Comparison of ENCODE assay signal across 12 cellular contexts in the genomic region with DNA sequence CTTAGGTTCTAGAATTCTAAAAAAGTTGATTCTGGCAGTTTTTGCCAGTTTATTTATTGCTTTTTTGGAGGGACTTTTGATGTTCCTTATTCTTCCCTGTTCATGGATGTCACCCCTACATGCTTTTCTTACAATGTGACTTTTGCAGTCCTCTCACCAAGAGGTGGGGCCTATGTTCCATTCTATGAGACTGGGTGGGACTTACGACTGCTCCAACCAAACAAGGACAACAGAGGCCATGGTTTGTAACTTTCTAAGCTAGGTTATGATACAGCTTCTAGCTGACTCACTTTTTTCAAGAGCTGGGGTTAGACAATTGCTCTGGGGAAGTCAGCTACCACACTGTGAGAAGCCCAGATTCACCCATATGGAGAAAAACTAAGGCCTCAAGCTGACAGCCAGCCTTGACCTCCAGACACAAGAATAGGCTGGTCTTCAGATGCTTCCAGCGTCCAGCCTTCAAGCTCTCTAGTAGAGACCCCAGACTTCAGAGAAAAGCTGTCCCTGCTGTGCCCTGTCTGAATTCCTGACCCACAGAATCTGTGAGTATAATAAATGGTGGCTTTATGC. TPM values are rescaled to one million over a fixed set of nuclear protein-coding genes. Genes with fewer than 3 reads are reported as not detected.
DNase-seq lines count a peak whose midpoint lies in the region; ATAC-seq and TF ChIP-seq lines count a peak whose summit lies in the region.
"Had no signal": no experiment of that assay in that cellular context is flagged by ENCODE, and none has a peak within 500 bp of the region (broad histone marks: within the 10 kb centered on the region; RNA-seq: fewer than 3 reads in every experiment).

No MANE protein-coding gene starts in this region.

- no peak for TF ChIP-seq POLR2A in testis (IDR thresholded peaks at IDR 0.05)

- H3K9me3 Mint-ChIP-seq in MCF 10A (ENCODE audit: unreplicated experiment) = no peaks in the 10 kb centered on the region

- CTCF ChIA-PET in mammary epithelial cell (lab: Charles Lee; ENCODE audit: low non-redundant PET) = interaction anchor here (0.6 kb wide), 1 partner anchor 10 kb away, joined by 3 read pairs; no protein-coding TSS in a partner anchor
- CTCF ChIA-PET in MCF 10A (lab: Yijun Ruan, JAX) = interaction anchor here (0.7 to 2.5 kb wide), 4 partner anchors 21 to 332 kb away, joined by 3 to 9 read pairs (median 4); no protein-coding TSS in a partner anchor

- H3K36me3 Mint-ChIP-seq in MCF 10A (ENCODE audit: insufficient read depth, unreplicated experiment) = peaks cover 30% of the 10 kb centered on the region
- H3K36me3 Mint-ChIP-seq in T-helper 17 cell (ENCODE audit: low read depth) = peaks cover 6% of the 10 kb centered on the region

- H3K27ac ChIP-seq in mammary epithelial cell (ENCODE audit: insufficient read depth, low read depth, low read length) (no peak overlapping the region), testis (peak overlapping the region in 1 of 2 donors; percentile 60)
- H3K27ac ChIP-seq: uterus had no signal

- POLR2A ChIA-PET in MCF 10A (lab: Yijun Ruan, JAX) = interaction anchor here (1.0 kb wide), 1 partner anchor 16 kb away, joined by 3 read pairs; no protein-coding TSS in a partner anchor

- H2AFZ ChIP-seq in mammary epithelial cell (ENCODE audit: low read depth, low read length) = no peak overlapping the region

- DNase-seq in mammary epithelial cell (peak; percentile 6), MCF 10A (ENCODE audit: unreplicated experiment) (no peak), amniotic epithelial cell (ENCODE audit: low read depth) (peak; percentile 43), inferior parietal cortex (ENCODE audit: extremely low spot score) (peak; percentile 29), testis (peak; percentile 41), T-helper 17 cell (no peak)
- DNase-seq: NCI-H1048; SIG-M5; stimulated activated CD4-positive, alpha-beta T cell treated with anti-CD3 and anti-CD28 coated beads, Interleukin-4, amount 100 ng/mL, for 24 hours; uterus had no signal

- in situ Hi-C loops in mammary epithelial cell (cut with MboI; ENCODE audit: low sequenced_read_pairs in 2 of 2) = loop anchor here (10.0 to 25.0 kb wide), 2 partner anchors 275 to 342 kb away; no protein-coding TSS in a partner anchor

- H3K79me2 ChIP-seq in mammary epithelial cell (ENCODE audit: insufficient read depth, low read length) = no peaks in the 10 kb centered on the region

- H3K4me3 Mint-ChIP-seq in MCF 10A (ENCODE audit: unreplicated experiment) (no peak overlapping the region), T-helper 17 cell (no peak overlapping the region)

- TF ChIP-seq CTCF in mammary epithelial cell (conservative IDR thresholded peaks at IDR 0.05 in 1 of 2, IDR thresholded peaks at IDR 0.05 in 1 of 2; ENCODE audit: extremely low read depth in 1 of 2, insufficient read depth in 1 of 2, low read depth in 1 of 2, low read length in 2 of 2) (no peak), MCF 10A (IDR thresholded peaks at IDR 0.05; ENCODE audit: unreplicated experiment) (no peak), testis (IDR thresholded peaks at IDR 0.05) (no peak)

- H3K4me3 ChIP-seq in mammary epithelial cell (replicated peaks in 1 of 3; ENCODE audit: insufficient read depth in 1 of 3, low read depth in 2 of 3, low read length in 3 of 3) (no peak overlapping the region), testis (no peak overlapping the region)
- H3K4me3 ChIP-seq: uterus had no signal

- H3K27ac Mint-ChIP-seq in MCF 10A (ENCODE audit: low read depth, unreplicated experiment) (no peak overlapping the region), T-helper 17 cell (no peak overlapping the region)

- H3K27me3 ChIP-seq in mammary epithelial cell (ENCODE audit: insufficient read depth, low read length) (no peaks in the 10 kb centered on the region), testis (no peaks in the 10 kb centered on the region)
- H3K27me3 ChIP-seq: uterus had no signal

- H3K9ac ChIP-seq in mammary epithelial cell (ENCODE audit: insufficient read depth, low read length) = no peak overlapping the region

- dilution Hi-C loops in mammary epithelial cell (cut with HindIII; ENCODE audit: low sequenced_read_pairs) = no loop called here

- intact Hi-C loops in mammary epithelial cell (cut with micrococcal nuclease) (loop anchor here (10.0 kb wide), 1 partner anchor 365 kb away; no protein-coding TSS in a partner anchor), MCF 10A (cut with micrococcal nuclease) (loop anchor here (10.0 kb wide), 2 partner anchors 545 to 815 kb away; partner anchors contain the start of genes COQ2 and LIN54), testis (cut with DNase I; ENCODE audit: low total_unique reads) (loop anchor here (10.0 kb wide), 1 partner anchor 275 kb away; no protein-coding TSS in a partner anchor)

- BruUV-seq in mammary epithelial cell (replicated peaks; lab: Mats Ljungman, UMichigan) (no TSS peak), MCF 10A (replicated peaks; lab: Mats Ljungman, UMichigan) (no TSS peak)

- H3K9me3 ChIP-seq in mammary epithelial cell (replicated peaks; ENCODE audit: insufficient read depth, low read length) = no peaks in the 10 kb centered on the region
- H3K9me3 ChIP-seq in testis = no peaks in the 10 kb centered on the region
- no peaks in the 10 kb centered on the region for H3K9me3 ChIP-seq in T-helper 17 cell (ENCODE audit: control insufficient read depth, low read length, poor library complexity, severe bottlenecking)
- H3K9me3 ChIP-seq: uterus had no signal

- H3K4me2 ChIP-seq in mammary epithelial cell (ENCODE audit: insufficient read depth, low read depth, low read length) = no peak overlapping the region

- no peak for ATAC-seq in T-helper 17 cell
- no peak for ATAC-seq in GM21360 (IDR thresholded peaks at IDR 0.05; ENCODE audit: unreplicated experiment)
- ATAC-seq in GM21423 (IDR thresholded peaks at IDR 0.05; ENCODE audit: unreplicated experiment) = no peak

- 84% methylated on average over 2 of the region's 2 CpGs for WGBS in mammary epithelial cell (ENCODE audit: low coverage, missing lambda C conversion rate)
- 42 to 52% methylated on average over 2 of the region's 2 CpGs for WGBS in testis, 2 donors

- no peaks in the 10 kb centered on the region for H3K4me1 ChIP-seq in mammary epithelial cell (ENCODE audit: insufficient read depth, low read length)
- peaks cover 10% of the 10 kb centered on the region for H3K4me1 ChIP-seq in testis
- H3K4me1 ChIP-seq: uterus had no signal

- no peaks in the 10 kb centered on the region for H4K20me1 ChIP-seq in mammary epithelial cell (ENCODE audit: insufficient read depth, low read length)

- no peaks in the 10 kb centered on the region for H3K27me3 Mint-ChIP-seq in MCF 10A (ENCODE audit: insufficient read depth, unreplicated experiment)
- H3K27me3 Mint-ChIP-seq in T-helper 17 cell = no peaks in the 10 kb centered on the region

- H3K36me3 ChIP-seq in mammary epithelial cell (ENCODE audit: insufficient read depth, low read length) (no peaks in the 10 kb centered on the region), testis (ENCODE audit: low read depth, missing control alignments) (no peaks in the 10 kb centered on the region)
- H3K36me3 ChIP-seq: uterus had no signal

- H3K4me1 Mint-ChIP-seq in MCF 10A (ENCODE audit: insufficient read depth, unreplicated experiment) (no peaks in the 10 kb centered on the region), T-helper 17 cell (peaks cover 5% of the 10 kb centered on the region)

RNA-seq across cellular contexts. Expression of gene ENOPH1, which starts 39.5 kb away (rescaled TPM):
- total RNA-seq in mammary epithelial cell (10 to 100 TPM; 37.7 to 40.5 TPM), MCF 10A (2022) (23.9 and 36.0 TPM in 2 replicates), testis (10 to 100 TPM; 13.9 to 20.8 TPM), T-helper 17 cell (10 to 100 TPM; 18.3 to 22.4 TPM)
- polyA plus RNA-seq in mammary epithelial cell (16.5 TPM), testis (ENCODE audit: insufficient read depth, low read depth, low replicate concordance) (19.9 TPM)
- 8.5 TPM for polyA minus RNA-seq in mammary epithelial cell

RNA-seq across cellular contexts. Expression of gene HNRNPDL, which starts 39.6 kb away (rescaled TPM):
- 100 to 1,000 TPM in 1 of 2 donors, 10 to 100 TPM in 1; 81.2 to 256 TPM for total RNA-seq in mammary epithelial cell
- 141 TPM for polyA plus RNA-seq in mammary epithelial cell
- polyA minus RNA-seq in mammary epithelial cell = 33.5 TPM
- total RNA-seq in MCF 10A (2022) = 159 and 222 TPM in 2 replicates
- total RNA-seq in testis = 100 to 1,000 TPM; 203 to 218 TPM
- polyA plus RNA-seq in testis (ENCODE audit: insufficient read depth, low read depth, low replicate concordance) = 226 TPM
- 100 to 1,000 TPM; 339 to 360 TPM for total RNA-seq in T-helper 17 cell

Comparison
In these comparisons a context has a peak if more than half of its experiments do, and no peak if none do; other contexts are left out.
1. DNase-seq: peak in mammary epithelial cell (single experiment), amniotic epithelial cell (single experiment), inferior parietal cortex (single experiment) and testis (single experiment); none in MCF 10A (single experiment) and T-helper 17 cell (0 of 3).